Comparison of ENCODE assay signal across 9 cellular contexts in the genomic region with DNA sequence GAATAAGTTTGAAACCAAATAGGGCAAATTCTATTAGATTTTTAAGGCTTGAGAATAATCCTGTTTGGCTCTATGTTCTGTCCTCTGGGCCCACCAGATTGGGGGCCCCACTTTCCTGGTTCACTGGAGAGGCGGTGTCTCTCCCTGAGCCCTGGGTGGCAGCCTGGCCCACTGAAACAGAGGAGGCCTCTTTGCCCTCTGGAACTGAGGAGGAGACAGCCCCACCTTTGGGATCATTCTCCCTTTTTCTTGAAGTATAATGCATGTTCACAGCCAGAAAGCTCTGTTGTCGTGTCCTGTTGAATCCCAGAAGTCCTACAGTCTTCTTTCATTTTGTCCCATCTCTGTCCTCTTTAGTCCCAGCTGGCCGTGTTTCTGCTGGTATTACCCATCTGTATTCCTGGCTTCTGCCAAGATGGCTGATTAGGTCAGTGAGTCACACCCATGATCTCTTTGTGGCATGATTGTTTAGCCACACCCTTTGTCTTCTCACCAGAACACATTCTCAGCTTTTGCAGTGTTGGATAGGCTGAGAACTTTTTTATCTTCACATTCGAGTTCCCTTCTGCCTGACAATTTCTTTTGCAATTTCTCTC. TPM values are rescaled to one million over a fixed set of nuclear protein-coding genes. Genes with fewer than 3 reads are reported as not detected.
DNase-seq lines count a peak whose midpoint lies in the region; ATAC-seq and TF ChIP-seq lines count a peak whose summit lies in the region.
"Had no signal": no experiment of that assay in that cellular context is flagged by ENCODE, and none has a peak within 500 bp of the region (broad histone marks: within the 10 kb centered on the region; RNA-seq: fewer than 3 reads in every experiment).

No MANE protein-coding gene starts in this region.

- H4K91ac ChIP-seq in IMR-90 (ENCODE audit: insufficient read depth, low read depth, low read length) = peak overlapping the region; percentile 10

- TF ChIP-seq CTCF in AG09309 (IDR thresholded peaks at IDR 0.05; ENCODE audit: control insufficient read depth, insufficient read depth, low read depth, low read length, missing control alignments) (no peak), IMR-90 (conservative IDR thresholded peaks at IDR 0.05; ENCODE audit: low read depth, low read length) (no peak), ascending aorta (IDR thresholded peaks at IDR 0.05) (no peak), mesothelial cell of epicardium (IDR thresholded peaks at IDR 0.05; ENCODE audit: unreplicated experiment) (no peak)

- H3K23ac ChIP-seq in IMR-90 (ENCODE audit: low read depth, low read length) = no peak overlapping the region

- H3K4me1 ChIP-seq in IMR-90 (ENCODE audit: control insufficient read depth, insufficient read depth, low read length) = 0 out of 2 replicates have a peak, but pooled peaks cover 1% of the 10 kb centered on the region
- H3K4me1 ChIP-seq in ascending aorta = no peaks in the 10 kb centered on the region

- H3K4me1 Mint-ChIP-seq in mesothelial cell of epicardium = no peaks in the 10 kb centered on the region

- WGBS in IMR-90 (ENCODE audit: extremely low coverage in 2 of 2, insufficient read length in 1 of 2), 2 experiments = no CpG with 5 or more reads among the region's 4 CpGs

- no peak overlapping the region; the same call in 1 of the 2 replicates for H2BK20ac ChIP-seq in IMR-90 (ENCODE audit: low read depth, low read length)

- no peak overlapping the region for H3K27ac Mint-ChIP-seq in mesothelial cell of epicardium

- H3K4ac ChIP-seq in IMR-90 (ENCODE audit: low read depth, low read length) = 0 out of 2 replicates have a peak overlapping the region, but pooled peaks have one; percentile 25

- ATAC-seq in IMR-90 (ENCODE audit: low read depth) = peak; percentile 79
- peak; percentile 91 for ATAC-seq in left colon
- ATAC-seq in HG03108 (IDR thresholded peaks at IDR 0.05; ENCODE audit: unreplicated experiment) = no peak

- CTCF ChIA-PET in IMR-90 (lab: Yijun Ruan, JAX) = interaction anchor here (1.0 kb wide), 1 partner anchor 26 kb away, joined by 3 read pairs; no protein-coding TSS in a partner anchor

- 0 out of 3 replicates have a peak overlapping the region, but pooled peaks have one; percentile 15 for H2BK15ac ChIP-seq in IMR-90 (ENCODE audit: low read depth, low read length)

- DNase-seq in AG09309 (ENCODE audit: low read depth) (peak; percentile 49), IMR-90 (peak; percentile 69), ascending aorta (ENCODE audit: low spot score in 2 of 2) (no peak), left colon (no peak), GM19240 (ENCODE audit: insufficient read length, low spot score) (no peak), germinal center (ENCODE audit: low spot score) (no peak), mesothelial cell of epicardium (ENCODE audit: low spot score in 2 of 2, unreplicated experiment in 2 of 2) (no peak)
- DNase-seq: retina had no signal

- peak overlapping the region; percentile 41 for H2BK120ac ChIP-seq in IMR-90 (ENCODE audit: low read depth, low read length)

- no peak overlapping the region for H2AK5ac ChIP-seq in IMR-90 (ENCODE audit: low read depth, low read length)

- H3K36me3 Mint-ChIP-seq in mesothelial cell of epicardium = peaks cover 13% of the 10 kb centered on the region

- no peaks in the 10 kb centered on the region; the same call in 1 of the 2 replicates for H3K9me3 ChIP-seq in IMR-90 (ENCODE audit: control insufficient read depth, insufficient read depth, low read length)
- H3K9me3 ChIP-seq in ascending aorta = no peaks in the 10 kb centered on the region

- peak overlapping the region; percentile 68; the same call in 1 of the 2 replicates for H3K18ac ChIP-seq in IMR-90 (ENCODE audit: low read depth, low read length)

- H3K4me3 ChIP-seq in AG09309 (ENCODE audit: control insufficient read depth, low read depth, low read length) = no peak overlapping the region
- no peak overlapping the region for H3K4me3 ChIP-seq in IMR-90 (ENCODE audit: insufficient read depth, low read depth, low read length)
- H3K4me3 ChIP-seq in ascending aorta = no peak overlapping the region

- H3K56ac ChIP-seq in IMR-90 (ENCODE audit: extremely low read depth, insufficient read depth, low read length) = no peak overlapping the region

- H3K27me3 ChIP-seq in IMR-90 (ENCODE audit: control insufficient read depth, insufficient read depth, low read length) (no peaks in the 10 kb centered on the region), ascending aorta (no peaks in the 10 kb centered on the region)

- peaks cover 2% of the 10 kb centered on the region; the same call in 1 of the 2 replicates for H3K36me3 ChIP-seq in IMR-90 (ENCODE audit: control insufficient read depth, insufficient read depth, low read length)
- peaks cover 5 to 8% of the 10 kb centered on the region in 2 donors for H3K36me3 ChIP-seq in ascending aorta

- H4K20me1 ChIP-seq in IMR-90 (ENCODE audit: insufficient read depth, low read length) = no peaks in the 10 kb centered on the region

- no peaks in the 10 kb centered on the region for H3K79me1 ChIP-seq in IMR-90 (ENCODE audit: low read depth in 1 of 2, low read length in 2 of 2)

- H3K14ac ChIP-seq in IMR-90 (replicated peaks; ENCODE audit: low read depth, low read length) = no peak overlapping the region

- no peak overlapping the region for H3K4me2 ChIP-seq in IMR-90 (ENCODE audit: low read depth, low read length)

- POLR2A ChIA-PET in IMR-90 (lab: Charles Lee; ENCODE audit: unreplicated experiment) = no interaction called here

- intact Hi-C loops in IMR-90 (cut with micrococcal nuclease) (no loop called here), ascending aorta (cut with DNase I) (loop anchor here (10.0 kb wide), 2 partner anchors 273 to 383 kb away; partner anchors contain the start of genes HDAC6, PIM2 and SLC35A2), left colon (cut with DNase I, micrococcal nuclease) (no loop called here)

- TF ChIP-seq RAD21 in IMR-90 (IDR thresholded peaks at IDR 0.05; ENCODE audit: low read length) = no peak

- H2AFZ ChIP-seq in IMR-90 (replicated peaks; ENCODE audit: low read length, poor library complexity) = peak overlapping the region; percentile 16

- H3K9me1 ChIP-seq in IMR-90 (ENCODE audit: insufficient read depth, low read length) = no peaks in the 10 kb centered on the region

- H4K8ac ChIP-seq in IMR-90 (ENCODE audit: low read depth in 2 of 2, low read length in 2 of 2) = peak overlapping the region in 1 of 2 experiments; percentile 83; a peak in 2 of 4 replicates

- H3K27me3 Mint-ChIP-seq in mesothelial cell of epicardium (ENCODE audit: low read depth) = no peaks in the 10 kb centered on the region

- dilution Hi-C loops in IMR-90 (cut with HindIII; ENCODE audit: low sequenced_read_pairs, unreplicated experiment) = no loop called here

- peak overlapping the region; percentile 84; the same call in 1 of the 2 replicates for H4K5ac ChIP-seq in IMR-90 (ENCODE audit: low read depth, low read length)

- TF ChIP-seq POLR2A in IMR-90 (IDR thresholded peaks at IDR 0.05; ENCODE audit: low read depth, low read length) = no peak

- no peak overlapping the region for H3K4me3 Mint-ChIP-seq in mesothelial cell of epicardium

- H3K9me3 Mint-ChIP-seq in mesothelial cell of epicardium = peaks cover 33% of the 10 kb centered on the region

- H2AK9ac ChIP-seq in IMR-90 (replicated peaks; ENCODE audit: low read depth, low read length, poor library complexity) = no peak overlapping the region

- BruUV-seq in IMR-90 (replicated peaks; lab: Mats Ljungman, UMichigan) = no TSS peak

- peak overlapping the region; percentile 24 for H2BK5ac ChIP-seq in IMR-90 (ENCODE audit: low read depth, low read length, poor library complexity, severe bottlenecking)

- H3K9ac ChIP-seq in IMR-90 (ENCODE audit: low read depth, low read length) = no peak overlapping the region

- in situ Hi-C loops in IMR-90 (cut with MboI; ENCODE audit: low sequenced_read_pairs) = no loop called here

- H3K27ac ChIP-seq in IMR-90 (ENCODE audit: insufficient read depth, low read length) = no peak overlapping the region
- peak overlapping the region; percentile 25 to 37 for H3K27ac ChIP-seq in ascending aorta

TF ChIP-seq in IMR-90, 13 proteins besides CTCF, POLR2A, EP300 and RAD21 (continues in another document):
- no peak for TF ChIP-seq MXI1 (IDR thresholded peaks at IDR 0.05; ENCODE audit: borderline replicate concordance, low read depth, low read length)

RNA-seq across cellular contexts. Expression of gene TBC1D25, which starts 8.1 kb away (rescaled TPM):
- total RNA-seq in IMR-90 (2012; rRNA removed) (8.3 and 11.3 TPM in 2 replicates), ascending aorta (8.2 TPM), left colon (10 to 100 TPM; 11.6 to 15.7 TPM), mesothelial cell of epicardium (13.9 to 15.4 TPM (median 15.3 TPM) in 3 replicates)
- polyA plus RNA-seq in IMR-90 (2012; rRNA removed) = 15.9 and 18.2 TPM in 2 replicates
- 18.8 and 23.9 TPM in 2 replicates for polyA plus RNA-seq in IMR-90 (2012; cell fraction: cytosol; rRNA removed)
- polyA plus RNA-seq in IMR-90 (2012; cell fraction: nucleus; rRNA removed; ENCODE audit: low replicate concordance) = 17.2 and 33.1 TPM in 2 replicates

RNA-seq across cellular contexts. Expression of gene EBP, which starts 9.8 kb away (rescaled TPM):
- total RNA-seq in IMR-90 (2012; rRNA removed) (66.7 and 78.9 TPM in 2 replicates), ascending aorta (76.2 TPM), left colon (100 to 1,000 TPM; 152 to 207 TPM), mesothelial cell of epicardium (48.9 to 52.2 TPM (median 50.2 TPM) in 3 replicates)
- 39.4 and 43.2 TPM in 2 replicates for polyA plus RNA-seq in IMR-90 (2012; rRNA removed)
- 41.8 and 48.6 TPM in 2 replicates for polyA plus RNA-seq in IMR-90 (2012; cell fraction: cytosol; rRNA removed)
- 24.3 and 62.6 TPM in 2 replicates for polyA plus RNA-seq in IMR-90 (2012; cell fraction: nucleus; rRNA removed; ENCODE audit: low replicate concordance)

RNA-seq across cellular contexts. Expression of gene PORCN, which starts 22.7 kb away (rescaled TPM):
- total RNA-seq in IMR-90 (2012; rRNA removed) = 3.3 and 4.1 TPM in 2 replicates
- polyA plus RNA-seq in IMR-90 (2012; rRNA removed) = 10.1 and 11.6 TPM in 2 replicates
- 16.1 and 17.2 TPM in 2 replicates for polyA plus RNA-seq in IMR-90 (2012; cell fraction: cytosol; rRNA removed)
- polyA plus RNA-seq in IMR-90 (2012; cell fraction: nucleus; rRNA removed; ENCODE audit: low replicate concordance) = 12.9 and 36.2 TPM in 2 replicates
- 6.2 TPM for total RNA-seq in ascending aorta
- total RNA-seq in left colon = 1 to 10 TPM; 4.0 to 5.8 TPM
- 9.7 to 11.0 TPM (median 10.1 TPM) in 3 replicates for total RNA-seq in mesothelial cell of epicardium

RNA-seq across cellular contexts. Expression of gene RBM3, which starts 42.8 kb away (rescaled TPM):
- total RNA-seq in IMR-90 (2012; rRNA removed) (341 and 386 TPM in 2 replicates), ascending aorta (119 TPM), left colon (100 to 1,000 TPM; 156 to 263 TPM), mesothelial cell of epicardium (208 to 215 TPM (median 209 TPM) in 3 replicates)
- polyA plus RNA-seq in IMR-90 (2012; rRNA removed) = 217 and 243 TPM in 2 replicates
- polyA plus RNA-seq in IMR-90 (2012; cell fraction: cytosol; rRNA removed) = 68.0 and 80.3 TPM in 2 replicates
- polyA plus RNA-seq in IMR-90 (2012; cell fraction: nucleus; rRNA removed; ENCODE audit: low replicate concordance) = 122 and 242 TPM in 2 replicates

RNA-seq across cellular contexts. Expression of gene FTSJ1, which starts 55.5 kb away (rescaled TPM):
- total RNA-seq in IMR-90 (2012; rRNA removed) (54.2 and 59.9 TPM in 2 replicates), ascending aorta (159 TPM), left colon (10 to 100 TPM; 19.5 to 25.1 TPM), mesothelial cell of epicardium (37.5 to 42.2 TPM (median 42.1 TPM) in 3 replicates)
- polyA plus RNA-seq in IMR-90 (2012; rRNA removed) = 50.8 and 60.0 TPM in 2 replicates
- 35.2 and 50.8 TPM in 2 replicates for polyA plus RNA-seq in IMR-90 (2012; cell fraction: cytosol; rRNA removed)
- 80.0 and 116 TPM in 2 replicates for polyA plus RNA-seq in IMR-90 (2012; cell fraction: nucleus; rRNA removed; ENCODE audit: low replicate concordance)

Comparison
In these comparisons a context has a peak if more than half of its experiments do, and no peak if none do; other contexts are left out.
1. DNase-seq: peak in AG09309 (single experiment) and IMR-90 (single experiment); none in ascending aorta (0 of 2), left colon (0 of 2), GM19240 (single experiment), germinal center (single experiment) and mesothelial cell of epicardium (0 of 2).